ENCODE assay signal across 22 cellular contexts in genomic region chr10:6486280-6486679, GRCh38.
"Had no signal": no experiment of that assay in that cellular context is flagged by ENCODE, and none has a peak within 500 bp of the region (broad histone marks: within the 10 kb centered on the region; RNA-seq: fewer than 3 reads in every experiment).

No MANE protein-coding gene starts in this region.

- H3K27me3 ChIP-seq: dorsolateral prefrontal cortex, neutrophil, pancreas, testis had no signal

- H3K27me3 Mint-ChIP-seq: naive thymus-derived CD8-positive, alpha-beta T cell had no signal

- H3K9me3 ChIP-seq: lower lobe of right lung, neutrophil, pancreas, testis had no signal

- H3K36me3 Mint-ChIP-seq: stimulated activated memory B cell treated with anti-CD40 and anti-IgM and Interleukin-4, amounts not matched to agents 10 μg/mL and 1 μg/mL and 100 μg/mL, for 72 hours; type B pancreatic cell had no signal

- H3K36me3 ChIP-seq: neutrophil, pancreas had no signal

- DNase-seq: activated B cell treated with CpG ODN at 0.5 μM for 24 hours; activated CD4-positive, alpha-beta T cell treated with anti-CD3 and anti-CD28 coated beads, Interleukin-2, amount 50 U/mL, for 1 hour; activated effector memory CD4-positive, alpha-beta T cell treated with Interleukin-2 at 50 U/mL for 16 hours; activated T-cell treated with anti-CD3 and anti-CD28 coated beads, Interleukin-2, amount 50 U/mL, for 1 hour; anterior cingulate cortex; caudate nucleus; dorsolateral prefrontal cortex; erythroblast; foreskin melanocyte; hypothalamus; lower lobe of right lung; naive thymus-derived CD8-positive, alpha-beta T cell; pancreas; stimulated activated CD4-positive, alpha-beta T cell treated with anti-CD3 and anti-CD28 coated beads, Interleukin-4, amount 100 ng/mL, for 24 hours; T-helper 9 cell; testis had no signal

- H3K27ac ChIP-seq: dorsolateral prefrontal cortex, lower lobe of right lung, neutrophil, pancreas, testis had no signal

- H3K4me2 ChIP-seq: smooth muscle cell had no signal

- H3K4me3 ChIP-seq: dorsolateral prefrontal cortex, lower lobe of right lung, pancreas, smooth muscle cell, testis had no signal

- ATAC-seq: lower lobe of right lung; naive thymus-derived CD8-positive, alpha-beta T cell; pancreas; sciatic nerve; stimulated activated memory B cell treated with anti-CD40 and anti-IgM and Interleukin-4, amounts not matched to agents 10 μg/mL and 1 μg/mL and 100 μg/mL, for 72 hours had no signal

- H3K9me3 Mint-ChIP-seq: activated B cell treated with CpG ODN at 0.5 μM for 24 hours; brain; naive thymus-derived CD8-positive, alpha-beta T cell; stimulated activated memory B cell treated with anti-CD40 and anti-IgM and Interleukin-4, amounts not matched to agents 10 μg/mL and 1 μg/mL and 100 μg/mL, for 72 hours; type B pancreatic cell had no signal

- H3K4me3 Mint-ChIP-seq: activated B cell treated with CpG ODN at 0.5 μM for 24 hours; brain; naive thymus-derived CD8-positive, alpha-beta T cell; stimulated activated memory B cell treated with anti-CD40 and anti-IgM and Interleukin-4, amounts not matched to agents 10 μg/mL and 1 μg/mL and 100 μg/mL, for 72 hours; type B pancreatic cell had no signal

- H3K4me1 ChIP-seq: lower lobe of right lung, pancreas, testis had no signal

- H3K27ac Mint-ChIP-seq: activated B cell treated with CpG ODN at 0.5 μM for 24 hours; brain; stimulated activated memory B cell treated with anti-CD40 and anti-IgM and Interleukin-4, amounts not matched to agents 10 μg/mL and 1 μg/mL and 100 μg/mL, for 72 hours; type B pancreatic cell had no signal
